8 cellular contexts compared by ENCODE assay signal in genomic region chr22:38824587-38824986, GRCh38. TPM values are rescaled to one million over a fixed set of nuclear protein-coding genes. Genes with fewer than 3 reads are reported as not detected.
DNase-seq lines count a peak whose midpoint lies in the region; ATAC-seq, FAIRE-seq and TF ChIP-seq lines count a peak whose summit lies in the region.

No MANE protein-coding gene starts in this region.

- H3K36me3 ChIP-seq in pancreas: no peaks in the 10 kb centered on the region

- H3K4me3 ChIP-seq in pancreas: no peak overlapping the region

- ATAC-seq in pancreas (peak; percentile 68 to 95 (median 84)), GM21717 (IDR thresholded peaks at IDR 0.05; ENCODE audit: unreplicated experiment) (no peak)

- H3K27ac ChIP-seq in pancreas: no peak overlapping the region

- 16 to 26% methylated on average over 4 of the region's 4 CpGs for WGBS in pancreas, 2 donors

- no peaks in the 10 kb centered on the region for H3K4me1 ChIP-seq in pancreas

- no peak for FAIRE-seq in frontal cortex (lab: Jason Lieb, UNC)
- no peak for FAIRE-seq in pancreas (lab: Jason Lieb, UNC)

- TF ChIP-seq CTCF in GM10248 (IDR thresholded peaks at IDR 0.05; ENCODE audit: control extremely low read depth, extremely low read depth, low read depth, missing control alignments) (no peak), pancreas (IDR thresholded peaks at IDR 0.05) (peak in 1 of 4 donors; percentile 23)

- H3K9me3 ChIP-seq in pancreas: no peaks in the 10 kb centered on the region

- POLR2A ChIA-PET in GM10248 (lab: Yijun Ruan, JAX): no interaction called here

- intact Hi-C loops in pancreas (cut with DNase I): no loop called here

- DNase-seq in GM10248 (ENCODE audit: extremely low spot score): peak; percentile 67
- DNase-seq in NCI-H226: peak; percentile 26
- DNase-seq in activated T-cell treated with anti-CD3 and anti-CD28 coated beads for 48 hours (ENCODE audit: low read depth): peak; percentile 21
- peak; percentile 60 to 68 for DNase-seq in frontal cortex (ENCODE audit: low spot score in 2 of 2)
- peak in 4 of 6 donors; percentile 35 to 58 (median 50) for DNase-seq in pancreas
- no peak for DNase-seq in GM19238 (ENCODE audit: insufficient read length, low spot score)
- no peak for DNase-seq in NCI-H187 (lab: John Stamatoyannopoulos, UW)

- H3K27me3 ChIP-seq in pancreas: no peaks in the 10 kb centered on the region

- CTCF ChIA-PET in GM10248 (lab: Yijun Ruan, JAX): interaction anchor here (1.0 to 2.5 kb wide), 2 partner anchors 9 to 55 kb away, joined by 3 to 8 read pairs; no protein-coding TSS in a partner anchor

RNA-seq across cellular contexts. Expression of gene NPTXR, which starts 19.2 kb away (rescaled TPM):
- total RNA-seq in frontal cortex (10.6 TPM), pancreas (10 to 100 TPM in 1 of 6 donors, 1 to 10 TPM in 5; 4.2 to 11.0 (median 6.0) TPM)
- 1 to 10 TPM; 3.0 to 5.0 TPM for polyA plus RNA-seq in pancreas

RNA-seq across cellular contexts. Expression of gene DNAL4, which starts 30.6 kb away (rescaled TPM):
- total RNA-seq in frontal cortex: 16.7 TPM
- total RNA-seq in pancreas: 10 to 100 TPM in 4 of 6 donors, 1 to 10 TPM in 2; 7.7 to 13.9 (median 10.7) TPM
- 10 to 100 TPM; 12.2 to 16.2 TPM for polyA plus RNA-seq in pancreas

RNA-seq across cellular contexts. Expression of gene CBX6, which starts 47.4 kb away (rescaled TPM):
- total RNA-seq in frontal cortex: 30.2 TPM
- total RNA-seq in pancreas: 10 to 100 TPM; 22.5 to 44.6 (median 29.2) TPM
- polyA plus RNA-seq in pancreas: 10 to 100 TPM; 23.1 to 29.0 TPM

Comparison
In these comparisons a context has a peak if more than half of its experiments do, and no peak if none do; other contexts are left out.
1. DNase-seq: peak in GM10248 (single experiment), NCI-H226 (single experiment), activated T-cell treated with anti-CD3 and anti-CD28 coated beads for 48 hours (single experiment), frontal cortex (2 of 2) and pancreas (4 of 6); none in GM19238 (single experiment) and NCI-H187 (0 of 2).